In genomic region chr1:28886731-28887417, GRCh38 we compare ENCODE assay signal across 1 cellular context.
TF ChIP-seq lines count a peak whose summit lies in the region.

No MANE protein-coding gene starts in this region.

TF ChIP-seq in SK-N-SH, 30 proteins besides CTCF, POLR2A, EP300 and RAD21 (continued from another document):
- peak; percentile 37; the same call in 1 of the 2 replicates for TF ChIP-seq IRF3 (IDR thresholded peaks at IDR 0.05; ENCODE audit: low read depth, low read length)
- no peak for TF ChIP-seq RXRA (IDR thresholded peaks at IDR 0.05; ENCODE audit: borderline replicate concordance, low read depth)
- TF ChIP-seq REST (IDR thresholded peaks at IDR 0.05; ENCODE audit: low read depth, low read length), result no peak
- TF ChIP-seq CHD2 (IDR thresholded peaks at IDR 0.05; ENCODE audit: low read length, partially characterized antibody), result no peak
